In genomic region chr1:24415910-24416665, GRCh38 we compare ENCODE assay signal across 8 cellular contexts. TPM values are rescaled to one million over a fixed set of nuclear protein-coding genes. Genes with fewer than 3 reads are reported as not detected.
A peak's percentile ranks its signal among the peaks of the same experiment; 100 is the strongest.
DNase-seq lines count a peak whose midpoint lies in the region; ATAC-seq and TF ChIP-seq lines count a peak whose summit lies in the region.

No MANE protein-coding gene starts in this region.

- peaks cover 0 to 9% of the 10 kb centered on the region in 2 donors for H3K4me1 ChIP-seq in lung (ENCODE audit: control insufficient read depth in 2 of 2, insufficient read depth in 2 of 2, low read length in 2 of 2)

- peaks cover 4% of the 10 kb centered on the region for H3K36me3 Mint-ChIP-seq in type B pancreatic cell

- H3K9me3 ChIP-seq in lung (ENCODE audit: control insufficient read depth in 2 of 2, insufficient read depth in 1 of 2, low read length in 1 of 2), result no peaks in the 10 kb centered on the region

- H3K27me3 ChIP-seq in lung (ENCODE audit: control insufficient read depth, insufficient read depth), result no peaks in the 10 kb centered on the region

- H3K9me3 Mint-ChIP-seq in type B pancreatic cell, result no peaks in the 10 kb centered on the region

- in situ Hi-C loops in GM13976 (cut with MboI; ENCODE audit: low sequenced_read_pairs, unreplicated experiment), result no loop called here

- H3K27ac ChIP-seq in lung (ENCODE audit: low read depth in 1 of 2, low read length in 1 of 2), result peak overlapping the region in 1 of 2 donors; percentile 53

- TF ChIP-seq CTCF in cardiac fibroblast (IDR thresholded peaks at IDR 0.05; ENCODE audit: low read depth, low read length) (no peak), lung (IDR thresholded peaks at IDR 0.05; ENCODE audit: control extremely low read depth, extremely low read depth) (no peak), type B pancreatic cell (conservative IDR thresholded peaks at IDR 0.05) (no peak), GM13976 (IDR thresholded peaks at IDR 0.05; ENCODE audit: borderline replicate concordance, control extremely low read depth, extremely low read depth, insufficient read depth, missing control alignments) (no peak)

- peak; percentile 3 for ATAC-seq in GM21381 (IDR thresholded peaks at IDR 0.05; ENCODE audit: unreplicated experiment)
- ATAC-seq in lung (ENCODE audit: insufficient read depth, low FRiP score), result no peak

- H3K4me1 Mint-ChIP-seq in type B pancreatic cell (ENCODE audit: unreplicated experiment), result peaks cover 38% of the 10 kb centered on the region

- 2 to 3% methylated on average over 35 of the region's 35 CpGs for WGBS in lung, 2 donors

- peak overlapping the region; percentile 97 for H3K4me3 Mint-ChIP-seq in type B pancreatic cell

- H3K4me3 ChIP-seq in cardiac fibroblast (replicated peaks in 1 of 2; ENCODE audit: low read depth in 2 of 2, low read length in 2 of 2), result peak overlapping the region; percentile 67 to 71
- peak overlapping the region; percentile 69 for H3K4me3 ChIP-seq in lung

- no peaks in the 10 kb centered on the region for H3K27me3 Mint-ChIP-seq in type B pancreatic cell

- DNase-seq in DMS79 treated with DMSO at 0.1 percent for 48 hours (lab: John Stamatoyannopoulos, UW) (peak; percentile 60), NCI-H2171 treated with DMSO at 0.1 percent for 48 hours (lab: John Stamatoyannopoulos, UW) (peak; percentile 81), cardiac fibroblast (ENCODE audit: low read depth in 2 of 2) (peak in 1 of 2 donors; percentile 24), lung (ENCODE audit: low spot score) (no peak), type B pancreatic cell (ENCODE audit: extremely low spot score, unreplicated experiment) (no peak), GM13976 (ENCODE audit: low spot score) (no peak)
- no peak for DNase-seq in activated effector memory CD4-positive, alpha-beta T cell treated with anti-CD3 and anti-CD28 coated beads, Interleukin-2, amount 50 U/mL, for 16 hours

- peak overlapping the region; percentile 92 for H3K27ac Mint-ChIP-seq in type B pancreatic cell

- H3K36me3 ChIP-seq in lung (ENCODE audit: control insufficient read depth in 2 of 2, insufficient read depth in 2 of 2, low read length in 2 of 2), result peaks cover 0 to 5% of the 10 kb centered on the region in 2 donors

RNA-seq across cellular contexts. Expression of gene NIPAL3, which starts 0.5 kb away (rescaled TPM):
- total RNA-seq in lung, result 10 to 100 TPM; 25.7 to 31.8 TPM
- 10 to 100 TPM; 11.9 to 14.0 TPM for polyA plus RNA-seq in lung
- 17.5 and 21.3 TPM in 2 replicates for total RNA-seq in type B pancreatic cell (ENCODE audit: low replicate concordance)

RNA-seq across cellular contexts. Expression of gene STPG1, which starts 2.5 kb away (rescaled TPM):
- total RNA-seq in lung (10 to 100 TPM in 1 of 2 donors, 1 to 10 TPM in 1; 10.0 to 13.5 TPM), type B pancreatic cell (ENCODE audit: low replicate concordance) (7.2 and 8.7 TPM in 2 replicates)
- 1 to 10 TPM; 6.7 to 9.5 TPM for polyA plus RNA-seq in lung

Comparison
In these comparisons a context has a peak if more than half of its experiments do, and no peak if none do; other contexts are left out.
1. DNase-seq: peak in DMS79 treated with DMSO at 0.1 percent for 48 hours (single experiment) and NCI-H2171 treated with DMSO at 0.1 percent for 48 hours (single experiment); none in lung (single experiment), type B pancreatic cell (single experiment), activated effector memory CD4-positive, alpha-beta T cell treated with anti-CD3 and anti-CD28 coated beads, Interleukin-2, amount 50 U/mL, for 16 hours (single experiment) and GM13976 (single experiment).